1 cellular context compared by ENCODE assay signal in the genomic region with DNA sequence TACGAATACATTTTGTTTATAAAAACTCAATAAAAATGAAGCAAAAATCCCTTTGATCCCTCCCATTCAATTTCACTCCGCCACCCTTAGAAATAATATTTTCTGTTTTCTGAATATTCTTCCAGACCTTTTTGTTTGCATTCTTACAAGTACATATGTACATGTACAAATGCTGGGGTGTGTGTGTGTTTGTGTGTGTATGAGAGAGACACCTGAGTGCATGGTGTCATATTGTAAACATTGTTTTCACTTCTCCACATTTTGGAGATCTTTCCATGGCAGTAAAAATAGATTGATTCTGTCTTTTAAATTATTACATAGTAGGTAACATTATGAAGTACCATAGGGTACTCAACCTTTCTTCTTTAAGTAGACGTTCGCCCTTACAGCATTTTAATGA.
TF ChIP-seq lines count a peak whose summit lies in the region.

No MANE protein-coding gene starts in this region.

TF ChIP-seq in GM23338, 12 proteins besides CTCF, POLR2A, EP300 and RAD21 (continued from another document):
- TF ChIP-seq, protein P1, sequence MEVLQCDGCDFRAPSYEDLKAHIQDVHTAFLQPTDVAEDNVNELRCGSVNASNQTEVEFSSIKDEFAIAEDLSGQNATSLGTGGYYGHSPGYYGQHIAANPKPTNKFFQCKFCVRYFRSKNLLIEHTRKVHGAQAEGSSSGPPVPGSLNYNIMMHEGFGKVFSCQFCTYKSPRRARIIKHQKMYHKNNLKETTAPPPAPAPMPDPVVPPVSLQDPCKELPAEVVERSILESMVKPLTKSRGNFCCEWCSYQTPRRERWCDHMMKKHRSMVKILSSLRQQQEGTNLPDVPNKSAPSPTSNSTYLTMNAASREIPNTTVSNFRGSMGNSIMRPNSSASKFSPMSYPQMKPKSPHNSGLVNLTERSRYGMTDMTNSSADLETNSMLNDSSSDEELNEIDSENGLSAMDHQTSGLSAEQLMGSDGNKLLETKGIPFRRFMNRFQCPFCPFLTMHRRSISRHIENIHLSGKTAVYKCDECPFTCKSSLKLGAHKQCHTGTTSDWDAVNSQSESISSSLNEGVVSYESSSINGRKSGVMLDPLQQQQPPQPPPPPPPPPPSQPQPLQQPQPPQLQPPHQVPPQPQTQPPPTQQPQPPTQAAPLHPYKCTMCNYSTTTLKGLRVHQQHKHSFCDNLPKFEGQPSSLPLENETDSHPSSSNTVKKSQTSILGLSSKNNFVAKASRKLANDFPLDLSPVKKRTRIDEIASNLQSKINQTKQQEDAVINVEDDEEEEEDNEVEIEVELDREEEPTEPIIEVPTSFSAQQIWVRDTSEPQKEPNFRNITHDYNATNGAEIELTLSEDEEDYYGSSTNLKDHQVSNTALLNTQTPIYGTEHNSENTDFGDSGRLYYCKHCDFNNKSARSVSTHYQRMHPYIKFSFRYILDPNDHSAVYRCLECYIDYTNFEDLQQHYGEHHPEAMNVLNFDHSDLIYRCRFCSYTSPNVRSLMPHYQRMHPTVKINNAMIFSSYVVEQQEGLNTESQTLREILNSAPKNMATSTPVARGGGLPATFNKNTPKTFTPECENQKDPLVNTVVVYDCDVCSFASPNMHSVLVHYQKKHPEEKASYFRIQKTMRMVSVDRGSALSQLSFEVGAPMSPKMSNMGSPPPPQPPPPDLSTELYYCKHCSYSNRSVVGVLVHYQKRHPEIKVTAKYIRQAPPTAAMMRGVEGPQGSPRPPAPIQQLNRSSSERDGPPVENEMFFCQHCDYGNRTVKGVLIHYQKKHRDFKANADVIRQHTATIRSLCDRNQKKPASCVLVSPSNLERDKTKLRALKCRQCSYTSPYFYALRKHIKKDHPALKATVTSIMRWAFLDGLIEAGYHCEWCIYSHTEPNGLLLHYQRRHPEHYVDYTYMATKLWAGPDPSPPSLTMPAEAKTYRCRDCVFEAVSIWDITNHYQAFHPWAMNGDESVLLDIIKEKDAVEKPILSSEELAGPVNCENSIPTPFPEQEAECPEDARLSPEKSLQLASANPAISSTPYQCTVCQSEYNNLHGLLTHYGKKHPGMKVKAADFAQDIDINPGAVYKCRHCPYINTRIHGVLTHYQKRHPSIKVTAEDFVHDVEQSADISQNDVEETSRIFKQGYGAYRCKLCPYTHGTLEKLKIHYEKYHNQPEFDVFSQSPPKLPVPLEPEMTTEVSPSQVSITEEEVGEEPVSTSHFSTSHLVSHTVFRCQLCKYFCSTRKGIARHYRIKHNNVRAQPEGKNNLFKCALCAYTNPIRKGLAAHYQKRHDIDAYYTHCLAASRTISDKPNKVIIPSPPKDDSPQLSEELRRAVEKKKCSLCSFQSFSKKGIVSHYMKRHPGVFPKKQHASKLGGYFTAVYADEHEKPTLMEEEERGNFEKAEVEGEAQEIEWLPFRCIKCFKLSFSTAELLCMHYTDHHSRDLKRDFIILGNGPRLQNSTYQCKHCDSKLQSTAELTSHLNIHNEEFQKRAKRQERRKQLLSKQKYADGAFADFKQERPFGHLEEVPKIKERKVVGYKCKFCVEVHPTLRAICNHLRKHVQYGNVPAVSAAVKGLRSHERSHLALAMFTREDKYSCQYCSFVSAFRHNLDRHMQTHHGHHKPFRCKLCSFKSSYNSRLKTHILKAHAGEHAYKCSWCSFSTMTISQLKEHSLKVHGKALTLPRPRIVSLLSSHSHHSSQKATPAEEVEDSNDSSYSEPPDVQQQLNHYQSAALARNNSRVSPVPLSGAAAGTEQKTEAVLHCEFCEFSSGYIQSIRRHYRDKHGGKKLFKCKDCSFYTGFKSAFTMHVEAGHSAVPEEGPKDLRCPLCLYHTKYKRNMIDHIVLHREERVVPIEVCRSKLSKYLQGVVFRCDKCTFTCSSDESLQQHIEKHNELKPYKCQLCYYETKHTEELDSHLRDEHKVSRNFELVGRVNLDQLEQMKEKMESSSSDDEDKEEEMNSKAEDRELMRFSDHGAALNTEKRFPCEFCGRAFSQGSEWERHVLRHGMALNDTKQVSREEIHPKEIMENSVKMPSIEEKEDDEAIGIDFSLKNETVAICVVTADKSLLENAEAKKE (CRISPR knock-in tag; IDR thresholded peaks at IDR 0.05): no peak
- TF ChIP-seq, protein P2, sequence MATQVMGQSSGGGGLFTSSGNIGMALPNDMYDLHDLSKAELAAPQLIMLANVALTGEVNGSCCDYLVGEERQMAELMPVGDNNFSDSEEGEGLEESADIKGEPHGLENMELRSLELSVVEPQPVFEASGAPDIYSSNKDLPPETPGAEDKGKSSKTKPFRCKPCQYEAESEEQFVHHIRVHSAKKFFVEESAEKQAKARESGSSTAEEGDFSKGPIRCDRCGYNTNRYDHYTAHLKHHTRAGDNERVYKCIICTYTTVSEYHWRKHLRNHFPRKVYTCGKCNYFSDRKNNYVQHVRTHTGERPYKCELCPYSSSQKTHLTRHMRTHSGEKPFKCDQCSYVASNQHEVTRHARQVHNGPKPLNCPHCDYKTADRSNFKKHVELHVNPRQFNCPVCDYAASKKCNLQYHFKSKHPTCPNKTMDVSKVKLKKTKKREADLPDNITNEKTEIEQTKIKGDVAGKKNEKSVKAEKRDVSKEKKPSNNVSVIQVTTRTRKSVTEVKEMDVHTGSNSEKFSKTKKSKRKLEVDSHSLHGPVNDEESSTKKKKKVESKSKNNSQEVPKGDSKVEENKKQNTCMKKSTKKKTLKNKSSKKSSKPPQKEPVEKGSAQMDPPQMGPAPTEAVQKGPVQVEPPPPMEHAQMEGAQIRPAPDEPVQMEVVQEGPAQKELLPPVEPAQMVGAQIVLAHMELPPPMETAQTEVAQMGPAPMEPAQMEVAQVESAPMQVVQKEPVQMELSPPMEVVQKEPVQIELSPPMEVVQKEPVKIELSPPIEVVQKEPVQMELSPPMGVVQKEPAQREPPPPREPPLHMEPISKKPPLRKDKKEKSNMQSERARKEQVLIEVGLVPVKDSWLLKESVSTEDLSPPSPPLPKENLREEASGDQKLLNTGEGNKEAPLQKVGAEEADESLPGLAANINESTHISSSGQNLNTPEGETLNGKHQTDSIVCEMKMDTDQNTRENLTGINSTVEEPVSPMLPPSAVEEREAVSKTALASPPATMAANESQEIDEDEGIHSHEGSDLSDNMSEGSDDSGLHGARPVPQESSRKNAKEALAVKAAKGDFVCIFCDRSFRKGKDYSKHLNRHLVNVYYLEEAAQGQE (IDR thresholded peaks at IDR 0.05; ENCODE audit: unreplicated experiment): no peak
- TF ChIP-seq ZNF331 (CRISPR knock-in tag; IDR thresholded peaks at IDR 0.05; ENCODE audit: low read depth): no peak
- TF ChIP-seq, protein P3, sequence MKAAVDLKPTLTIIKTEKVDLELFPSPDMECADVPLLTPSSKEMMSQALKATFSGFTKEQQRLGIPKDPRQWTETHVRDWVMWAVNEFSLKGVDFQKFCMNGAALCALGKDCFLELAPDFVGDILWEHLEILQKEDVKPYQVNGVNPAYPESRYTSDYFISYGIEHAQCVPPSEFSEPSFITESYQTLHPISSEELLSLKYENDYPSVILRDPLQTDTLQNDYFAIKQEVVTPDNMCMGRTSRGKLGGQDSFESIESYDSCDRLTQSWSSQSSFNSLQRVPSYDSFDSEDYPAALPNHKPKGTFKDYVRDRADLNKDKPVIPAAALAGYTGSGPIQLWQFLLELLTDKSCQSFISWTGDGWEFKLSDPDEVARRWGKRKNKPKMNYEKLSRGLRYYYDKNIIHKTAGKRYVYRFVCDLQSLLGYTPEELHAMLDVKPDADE (IDR thresholded peaks at IDR 0.05): no peak
- no peak for TF ChIP-seq POLR2AphosphoS5 (IDR thresholded peaks at IDR 0.05; ENCODE audit: low read depth)
- no peak for TF ChIP-seq EZH2phosphoT487 (IDR thresholded peaks at IDR 0.05; ENCODE audit: unreplicated experiment)
- no peak for TF ChIP-seq NANOG (IDR thresholded peaks at IDR 0.05; ENCODE audit: borderline replicate concordance)
- no peak for TF ChIP-seq ZNF114 (CRISPR knock-in tag; IDR thresholded peaks at IDR 0.05)
- TF ChIP-seq STAT1 (IDR thresholded peaks at IDR 0.05; ENCODE audit: unreplicated experiment): no peak
